ENCODE assay signal across 16 cellular contexts in genomic region chr7:131346885-131347592, GRCh38. TPM values are rescaled to one million over a fixed set of nuclear protein-coding genes. Genes with fewer than 3 reads are reported as not detected.
DNase-seq lines count a peak whose midpoint lies in the region; ATAC-seq and TF ChIP-seq lines count a peak whose summit lies in the region.
"Had no signal": no experiment of that assay in that cellular context is flagged by ENCODE, and none has a peak within 500 bp of the region (broad histone marks: within the 10 kb centered on the region; RNA-seq: fewer than 3 reads in every experiment).

No MANE protein-coding gene starts in this region.

- no peaks in the 10 kb centered on the region for H3K9me3 Mint-ChIP-seq in glutamatergic neuron (ENCODE audit: unreplicated experiment)

- no peak overlapping the region for H3K9ac ChIP-seq in neuronal stem cell (ENCODE audit: low read depth, low read length, poor library complexity)

- H2BK120ac ChIP-seq in neuronal stem cell (ENCODE audit: low read depth, low read length), result no peak overlapping the region

- H2BK5ac ChIP-seq in neuronal stem cell (ENCODE audit: low read length), result no peak overlapping the region

- no peak overlapping the region for H2AFZ ChIP-seq in neuronal stem cell (ENCODE audit: low read length)

- H3K27ac ChIP-seq in neuronal stem cell (replicated peaks; ENCODE audit: low read length), result peak overlapping the region; percentile 53
- no peak overlapping the region for H3K27ac ChIP-seq in SJCRH30
- H3K27ac ChIP-seq: 22Rv1, right atrium auricular region had no signal

- no peak overlapping the region for H3K4ac ChIP-seq in neuronal stem cell (ENCODE audit: low read length)

- DNase-seq in NCI-H1092 treated with DMSO at 0.1 percent for 48 hours (lab: John Stamatoyannopoulos, UW) (peak; percentile 14), NCI-H1092 (lab: John Stamatoyannopoulos, UW) (no peak), NCI-H2227 (lab: John Stamatoyannopoulos, UW; ENCODE audit: unreplicated experiment) (peak; percentile 57), glutamatergic neuron (no peak), neuronal stem cell (ENCODE audit: low spot score) (no peak), activated gamma-delta T cell (lab: John Stamatoyannopoulos, UW) (no peak), SJCRH30 (no peak)
- DNase-seq: amniotic stem cell; effector CD8-positive, alpha-beta T cell; midbrain; NCI-H1694 treated with DMSO at 0.1 percent for 48 hours; RPMI8226; substantia nigra had no signal

- TF ChIP-seq CTCF in glutamatergic neuron (IDR thresholded peaks at IDR 0.05; ENCODE audit: partially characterized antibody, unreplicated experiment), result no peak

- no CpG with 5 or more reads among the region's 3 CpGs for WGBS in neuronal stem cell (ENCODE audit: extremely low coverage in 2 of 2, insufficient read length in 2 of 2, insufficient replicate concordance in 1 of 2), 2 donors

- peaks cover 2% of the 10 kb centered on the region for H3K27me3 Mint-ChIP-seq in glutamatergic neuron (ENCODE audit: unreplicated experiment)

- no peak overlapping the region for H2AK5ac ChIP-seq in neuronal stem cell (ENCODE audit: low read depth, low read length)

- H3K4me1 ChIP-seq in neuronal stem cell (ENCODE audit: control insufficient read depth in 2 of 2, insufficient read depth in 1 of 2, low read depth in 1 of 2, low read length in 2 of 2), result peaks cover 0 to 4% of the 10 kb centered on the region in 2 donors
- H3K4me1 ChIP-seq in SJCRH30, result no peaks in the 10 kb centered on the region

- H3K27ac Mint-ChIP-seq in glutamatergic neuron (ENCODE audit: unreplicated experiment), result peak overlapping the region; percentile 60

- no peak overlapping the region for H3K23ac ChIP-seq in neuronal stem cell (ENCODE audit: low read depth, low read length, poor library complexity)

- H2BK15ac ChIP-seq in neuronal stem cell (ENCODE audit: low read length), result no peak overlapping the region

- H4K8ac ChIP-seq in neuronal stem cell (ENCODE audit: low read depth, low read length), result no peak overlapping the region

- peak overlapping the region; percentile 35 for H3K4me3 Mint-ChIP-seq in glutamatergic neuron (ENCODE audit: unreplicated experiment)

- H3K79me1 ChIP-seq in neuronal stem cell (ENCODE audit: low read depth, low read length), result peaks cover 2% of the 10 kb centered on the region

- ATAC-seq in HG02840 (IDR thresholded peaks at IDR 0.05; ENCODE audit: low FRiP score, unreplicated experiment), result no peak

- no peaks in the 10 kb centered on the region for H3K36me3 Mint-ChIP-seq in glutamatergic neuron (ENCODE audit: unreplicated experiment)

- no peak overlapping the region for H4K91ac ChIP-seq in neuronal stem cell (ENCODE audit: low read depth, low read length, poor library complexity)

- H3K36me3 ChIP-seq in neuronal stem cell (replicated peaks in 1 of 2; ENCODE audit: control insufficient read depth in 2 of 2, insufficient read depth in 2 of 2, low read length in 2 of 2) (no peaks in the 10 kb centered on the region), SJCRH30 (peaks cover 8% of the 10 kb centered on the region; the same call in 1 of the 2 replicates)
- H3K36me3 ChIP-seq: right atrium auricular region had no signal

- H3K4me1 Mint-ChIP-seq in glutamatergic neuron (ENCODE audit: low read depth, unreplicated experiment), result peaks cover 17% of the 10 kb centered on the region

- no peak overlapping the region for H2BK12ac ChIP-seq in neuronal stem cell (ENCODE audit: low read length)

- H3K4me2 ChIP-seq in neuronal stem cell (ENCODE audit: insufficient read depth, low read length, poor library complexity, severe bottlenecking), result no peak overlapping the region

- H3K9me3 ChIP-seq in neuronal stem cell (replicated peaks in 1 of 2; ENCODE audit: control insufficient read depth in 2 of 2, insufficient read depth in 1 of 2, low read depth in 1 of 2, low read length in 2 of 2), result peaks cover 2 to 6% of the 10 kb centered on the region in 2 donors
- H3K9me3 ChIP-seq in SJCRH30 (replicated peaks), result no peaks in the 10 kb centered on the region; the same call in 1 of the 2 replicates
- H3K9me3 ChIP-seq: right atrium auricular region had no signal

- no peak overlapping the region for H3K4me3 ChIP-seq in neuronal stem cell (ENCODE audit: low read length in 2 of 2)
- H3K4me3 ChIP-seq in SJCRH30, result no peak overlapping the region
- H3K4me3 ChIP-seq: right atrium auricular region had no signal

- H3K27me3 ChIP-seq in neuronal stem cell (ENCODE audit: control insufficient read depth in 3 of 3, insufficient read depth in 3 of 3, low read depth in 1 of 3, low read length in 3 of 3) (no peaks in the 10 kb centered on the region), SJCRH30 (no peaks in the 10 kb centered on the region)
- H3K27me3 ChIP-seq: right atrium auricular region had no signal

- no peak overlapping the region for H3K14ac ChIP-seq in neuronal stem cell (ENCODE audit: low read length)

- no peak overlapping the region for H3K18ac ChIP-seq in neuronal stem cell (ENCODE audit: low read length)

RNA-seq across cellular contexts. Expression of gene MKLN1, which starts 19.4 kb away (rescaled TPM):
- 36.7 TPM for total RNA-seq in glutamatergic neuron (ENCODE audit: unreplicated experiment)
- polyA plus RNA-seq in neuronal stem cell (2013, experiment 1 of 2), result 14.0 TPM
- polyA plus RNA-seq in neuronal stem cell (2013, experiment 2 of 2), result 14.8 TPM
- total RNA-seq in SJCRH30 (2014; rRNA removed; shearing (Covaris generic)), result 48.5 and 57.9 TPM in 2 replicates

Comparison
In these comparisons a context has a peak if more than half of its experiments do, and no peak if none do; other contexts are left out.
1. DNase-seq: peak in NCI-H1092 treated with DMSO at 0.1 percent for 48 hours (single experiment) and NCI-H2227 (single experiment); none in NCI-H1092 (single experiment), glutamatergic neuron (single experiment), neuronal stem cell (single experiment), activated gamma-delta T cell (single experiment) and SJCRH30 (0 of 2).